ENCODE assay signal across 9 cellular contexts in genomic region chr17:79779088-79779529, GRCh38. TPM values are rescaled to one million over a fixed set of nuclear protein-coding genes. Genes with fewer than 3 reads are reported as not detected.
DNase-seq lines count a peak whose midpoint lies in the region; ATAC-seq and TF ChIP-seq lines count a peak whose summit lies in the region.
"Had no signal": no experiment of that assay in that cellular context is flagged by ENCODE, and none has a peak within 500 bp of the region (broad histone marks: within the 10 kb centered on the region; RNA-seq: fewer than 3 reads in every experiment).

No MANE protein-coding gene starts in this region.

- no peak overlapping the region for H3K27ac Mint-ChIP-seq in activated naive CD4-positive, alpha-beta T cell treated with anti-CD3 and anti-CD28 coated beads, Interleukin-2, amount 10 ng/mL, durations not matched to agents 7 days and 5 days
- H3K27ac Mint-ChIP-seq in activated CD4-positive, alpha-beta memory T cell treated with anti-CD3 and anti-CD28 coated beads, Interleukin-2, amount 10 ng/mL, durations not matched to agents 7 days and 5 days = no peak overlapping the region

- H3K9me3 Mint-ChIP-seq in activated naive CD4-positive, alpha-beta T cell treated with anti-CD3 and anti-CD28 coated beads, Interleukin-2, amount 10 ng/mL, durations not matched to agents 7 days and 5 days = no peaks in the 10 kb centered on the region
- H3K9me3 Mint-ChIP-seq in activated CD4-positive, alpha-beta memory T cell treated with anti-CD3 and anti-CD28 coated beads, Interleukin-2, amount 10 ng/mL, durations not matched to agents 7 days and 5 days = no peaks in the 10 kb centered on the region

- H3K9me3 ChIP-seq in iPS-18c (ENCODE audit: control insufficient read depth, insufficient read depth, low read length) (no peaks in the 10 kb centered on the region), testis (no peaks in the 10 kb centered on the region)

- peaks cover 4% of the 10 kb centered on the region for H3K4me1 ChIP-seq in testis

- intact Hi-C loops in testis (cut with DNase I; ENCODE audit: low total_unique reads) = no loop called here

- peaks cover 16% of the 10 kb centered on the region for H3K36me3 Mint-ChIP-seq in activated naive CD4-positive, alpha-beta T cell treated with anti-CD3 and anti-CD28 coated beads, Interleukin-2, amount 10 ng/mL, durations not matched to agents 7 days and 5 days
- H3K36me3 Mint-ChIP-seq in activated CD4-positive, alpha-beta memory T cell treated with anti-CD3 and anti-CD28 coated beads, Interleukin-2, amount 10 ng/mL, durations not matched to agents 7 days and 5 days (ENCODE audit: low read depth) = no peaks in the 10 kb centered on the region

- no peak for ATAC-seq in GM18517 (IDR thresholded peaks at IDR 0.05; ENCODE audit: unreplicated experiment)

- no peaks in the 10 kb centered on the region for H3K36me3 ChIP-seq in testis (ENCODE audit: low read depth, missing control alignments)

- H3K27me3 ChIP-seq in testis = no peaks in the 10 kb centered on the region

- no peak for TF ChIP-seq POLR2A in testis (IDR thresholded peaks at IDR 0.05)

- WGBS in testis, 2 donors = 7% methylated on average over 17 of the region's 17 CpGs; no CpG with 5 or more reads in 1 of the 2 donors

- no peak for TF ChIP-seq CTCF in testis (IDR thresholded peaks at IDR 0.05)

- H3K27me3 Mint-ChIP-seq in activated naive CD4-positive, alpha-beta T cell treated with anti-CD3 and anti-CD28 coated beads, Interleukin-2, amount 10 ng/mL, durations not matched to agents 7 days and 5 days = peaks cover 77% of the 10 kb centered on the region
- peaks cover 56% of the 10 kb centered on the region for H3K27me3 Mint-ChIP-seq in activated CD4-positive, alpha-beta memory T cell treated with anti-CD3 and anti-CD28 coated beads, Interleukin-2, amount 10 ng/mL, durations not matched to agents 7 days and 5 days

- DNase-seq in activated naive CD4-positive, alpha-beta T cell treated with anti-CD3 and anti-CD28 coated beads, Interleukin-2, amount 10 ng/mL, durations not matched to agents 7 days and 5 days = no peak
- DNase-seq in activated naive CD4-positive, alpha-beta T cell (lab: John Stamatoyannopoulos, UW) = no peak
- DNase-seq in activated CD4-positive, alpha-beta memory T cell treated with anti-CD3 and anti-CD28 coated beads, Interleukin-2, amount 10 ng/mL, durations not matched to agents 7 days and 5 days = no peak
- DNase-seq in testis (peak; percentile 54), NCI-H510A (lab: John Stamatoyannopoulos, UW) (no peak), occipital lobe (lab: John Stamatoyannopoulos, UW) (no peak)

- peaks cover 47% of the 10 kb centered on the region for H3K4me1 Mint-ChIP-seq in activated naive CD4-positive, alpha-beta T cell treated with anti-CD3 and anti-CD28 coated beads, Interleukin-2, amount 10 ng/mL, durations not matched to agents 7 days and 5 days
- peaks cover 18% of the 10 kb centered on the region for H3K4me1 Mint-ChIP-seq in activated CD4-positive, alpha-beta memory T cell treated with anti-CD3 and anti-CD28 coated beads, Interleukin-2, amount 10 ng/mL, durations not matched to agents 7 days and 5 days

- CTCF ChIA-PET in activated naive CD4-positive, alpha-beta T cell treated with anti-CD3 and anti-CD28 coated beads, Interleukin-2, amount 10 ng/mL, durations not matched to agents 7 days and 5 days (lab: Charles Lee) = interaction anchor here (1.9 kb wide), 1 partner anchor 33 kb away, joined by 7 read pairs; no protein-coding TSS in a partner anchor
- CTCF ChIA-PET in activated CD4-positive, alpha-beta memory T cell treated with anti-CD3 and anti-CD28 coated beads, Interleukin-2, amount 10 ng/mL, durations not matched to agents 7 days and 5 days (lab: Charles Lee) = interaction anchor here (0.9 to 1.7 kb wide), 2 partner anchors 33 to 39 kb away, joined by 4 to 5 read pairs; no protein-coding TSS in a partner anchor

- peak overlapping the region; percentile 85 for H3K4me3 Mint-ChIP-seq in activated naive CD4-positive, alpha-beta T cell treated with anti-CD3 and anti-CD28 coated beads, Interleukin-2, amount 10 ng/mL, durations not matched to agents 7 days and 5 days
- peak overlapping the region; percentile 75 for H3K4me3 Mint-ChIP-seq in activated CD4-positive, alpha-beta memory T cell treated with anti-CD3 and anti-CD28 coated beads, Interleukin-2, amount 10 ng/mL, durations not matched to agents 7 days and 5 days

- POLR2A ChIA-PET in activated CD4-positive, alpha-beta memory T cell treated with anti-CD3 and anti-CD28 coated beads, Interleukin-2, amount 10 ng/mL, durations not matched to agents 7 days and 5 days (lab: Charles Lee) = interaction anchor here (1.4 kb wide), 1 partner anchor 60 kb away, joined by 5 read pairs; the partner anchor contains the start of gene CBX4

- no peak overlapping the region for H3K27ac ChIP-seq in testis

- peak overlapping the region; percentile 85 for H3K4me3 ChIP-seq in iPS-18c (ENCODE audit: insufficient read depth, low read depth, low read length)
- peak overlapping the region; percentile 58 to 61 for H3K4me3 ChIP-seq in testis

RNA-seq across cellular contexts. Expression of gene CBX2, which starts 1.2 kb away (rescaled TPM):
- 1 to 10 TPM; 1.7 to 2.0 TPM for total RNA-seq in activated CD4-positive, alpha-beta memory T cell treated with anti-CD3 and anti-CD28 coated beads, Interleukin-2, amount 10 ng/mL, durations not matched to agents 7 days and 5 days
- total RNA-seq in testis (10 to 100 TPM; 27.1 to 30.7 TPM), occipital lobe (5.6 TPM)
- polyA plus RNA-seq in testis (ENCODE audit: insufficient read depth, low read depth, low replicate concordance) = 19.4 TPM

RNA-seq across cellular contexts. Expression of gene CBX8, which starts 17.8 kb away (rescaled TPM):
- total RNA-seq in activated CD4-positive, alpha-beta memory T cell treated with anti-CD3 and anti-CD28 coated beads, Interleukin-2, amount 10 ng/mL, durations not matched to agents 7 days and 5 days = 1 to 10 TPM; 5.7 to 6.7 TPM
- total RNA-seq in testis (10 to 100 TPM; 13.9 to 22.4 TPM), occipital lobe (8.4 TPM)
- 13.8 TPM for polyA plus RNA-seq in testis (ENCODE audit: insufficient read depth, low read depth, low replicate concordance)

RNA-seq across cellular contexts. Expression of gene ENPP7, which starts 48.4 kb away (rescaled TPM):
- under 1 TPM in 1 of 2 experiments, not detected in 1; 0.10 TPM for total RNA-seq in activated CD4-positive, alpha-beta memory T cell treated with anti-CD3 and anti-CD28 coated beads, Interleukin-2, amount 10 ng/mL, durations not matched to agents 7 days and 5 days
- total RNA-seq in testis = under 1 TPM; 0.12 to 0.24 TPM
- polyA plus RNA-seq in testis (ENCODE audit: insufficient read depth, low read depth, low replicate concordance) = not detected
- total RNA-seq in occipital lobe = not detected
- total RNA-seq: G401 had no signal
